10 cellular contexts compared by ENCODE assay signal in the genomic region with DNA sequence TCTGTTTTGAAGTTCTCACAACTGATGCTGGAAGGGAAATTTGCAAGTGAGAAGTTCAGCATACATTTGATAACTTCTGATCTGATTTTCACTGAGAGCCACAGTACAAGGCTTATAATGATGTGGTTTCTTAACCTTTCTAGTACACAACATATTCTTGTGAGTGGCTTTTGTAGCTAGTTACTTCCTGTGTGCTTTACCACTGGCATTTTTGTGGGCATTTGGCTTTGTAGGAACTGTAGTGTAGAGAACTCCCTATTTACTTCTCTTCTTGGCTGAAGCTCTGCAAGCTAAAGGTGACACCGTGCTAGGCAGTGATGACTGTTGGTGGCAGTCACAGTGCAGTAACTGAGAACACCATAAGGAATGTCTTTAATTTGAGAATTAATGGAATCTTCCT. TPM values are rescaled to one million over a fixed set of nuclear protein-coding genes. Genes with fewer than 3 reads are reported as not detected.
DNase-seq lines count a peak whose midpoint lies in the region; ATAC-seq and TF ChIP-seq lines count a peak whose summit lies in the region.
"Had no signal": no experiment of that assay in that cellular context is flagged by ENCODE, and none has a peak within 500 bp of the region (broad histone marks: within the 10 kb centered on the region; RNA-seq: fewer than 3 reads in every experiment).

No MANE protein-coding gene starts in this region.

- no peak for TF ChIP-seq CTCF in CD4-positive, alpha-beta T cell (IDR thresholded peaks at IDR 0.05)
- TF ChIP-seq CTCF in left lung (IDR thresholded peaks at IDR 0.05), result no peak

- H3K4me1 Mint-ChIP-seq in CD4-positive, alpha-beta T cell (ENCODE audit: low read depth), result peaks cover 80% of the 10 kb centered on the region

- ATAC-seq in CD4-positive, alpha-beta T cell (ENCODE audit: poor library complexity), result peak; percentile 73
- peak; percentile 51 for ATAC-seq in GM21360 (IDR thresholded peaks at IDR 0.05; ENCODE audit: unreplicated experiment)
- peak; percentile 56 for ATAC-seq in left lung
- ATAC-seq in HG02763 (IDR thresholded peaks at IDR 0.05; ENCODE audit: unreplicated experiment), result no peak
- no peak for ATAC-seq in GM19328 (IDR thresholded peaks at IDR 0.05; ENCODE audit: unreplicated experiment)
- ATAC-seq: WTC11 had no signal

- H3K27ac Mint-ChIP-seq in CD4-positive, alpha-beta T cell, result peak overlapping the region; percentile 69
- H3K27ac Mint-ChIP-seq: WTC11 had no signal

- no peaks in the 10 kb centered on the region for H3K36me3 ChIP-seq in left lung

- no peak for DNase-seq in CD4-positive, alpha-beta T cell
- DNase-seq in SK-MEL-5 (ENCODE audit: low read depth, low spot score), result peak; percentile 54
- DNase-seq in left lung, result no peak
- DNase-seq in GM03348 (ENCODE audit: low spot score), result no peak
- DNase-seq in cerebellum (ENCODE audit: low spot score), result no peak
- DNase-seq: DMS79 had no signal

- no peak overlapping the region for H3K27ac ChIP-seq in CD4-positive, alpha-beta T cell (ENCODE audit: low read depth, low read length)
- peak overlapping the region in 1 of 2 donors; percentile 20 for H3K27ac ChIP-seq in left lung

- no peak overlapping the region for H3K4me3 ChIP-seq in left lung

- H3K4me1 ChIP-seq in left lung, result peaks cover 5 to 60% of the 10 kb centered on the region in 2 donors

- CTCF ChIA-PET in CD4-positive, alpha-beta T cell (lab: Charles Lee), result interaction anchor here (0.7 to 1.7 kb wide), 3 partner anchors 10 to 36 kb away, joined by 3 to 6 read pairs (median 3); no protein-coding TSS in a partner anchor

- POLR2A ChIA-PET in CD4-positive, alpha-beta T cell (lab: Charles Lee), result interaction anchor here (0.8 to 2.7 kb wide), 4 partner anchors 10 to 1048 kb away, joined by 4 to 32 read pairs (median 4); a partner anchor contains a TSS

- in situ Hi-C loops in SK-MEL-5 (cut with HindIII; ENCODE audit: low pct_unique_long_range_greater_than_20kb, low sequenced_read_pairs), result no loop called here

- no peaks in the 10 kb centered on the region for H3K27me3 Mint-ChIP-seq in CD4-positive, alpha-beta T cell

- intact Hi-C loops in CD4-positive, alpha-beta T cell (cut with DNase I, micrococcal nuclease), result no loop called here
- intact Hi-C loops in left lung (cut with DNase I), result no loop called here

- no peaks in the 10 kb centered on the region for H3K9me3 ChIP-seq in CD4-positive, alpha-beta T cell (ENCODE audit: control insufficient read depth, low read length)
- no peaks in the 10 kb centered on the region for H3K9me3 ChIP-seq in left lung

- no peaks in the 10 kb centered on the region for H3K27me3 ChIP-seq in CD4-positive, alpha-beta T cell (ENCODE audit: control insufficient read depth, insufficient read depth, low read length)
- no peaks in the 10 kb centered on the region for H3K27me3 ChIP-seq in left lung

- H3K36me3 Mint-ChIP-seq in CD4-positive, alpha-beta T cell (ENCODE audit: low read depth), result peaks cover 7% of the 10 kb centered on the region
- H3K36me3 Mint-ChIP-seq: WTC11 had no signal

- peak overlapping the region; percentile 72 for H3K4me3 Mint-ChIP-seq in CD4-positive, alpha-beta T cell
- H3K4me3 Mint-ChIP-seq: WTC11 had no signal

- no peaks in the 10 kb centered on the region for H3K9me3 Mint-ChIP-seq in CD4-positive, alpha-beta T cell
- H3K9me3 Mint-ChIP-seq: WTC11 had no signal

RNA-seq across cellular contexts. Expression of a gene that starts 14.9 kb away (rescaled TPM):
- total RNA-seq in CD4-positive, alpha-beta T cell, result 100 to 1,000 TPM in 1 of 2 experiments, 10 to 100 TPM in 1; 97.0 to 100 TPM
- total RNA-seq in SK-MEL-5 (2014; rRNA removed; shearing (Covaris generic)), result 32.6 and 33.7 TPM in 2 replicates
- polyA plus RNA-seq in SK-MEL-5 (2015; cell fraction: cytosol; rRNA removed), result 12.0 and 18.2 TPM in 2 replicates
- polyA plus RNA-seq in SK-MEL-5 (2015; cell fraction: nucleus; rRNA removed), result 54.3 and 57.9 TPM in 2 replicates
- total RNA-seq in left lung (10 to 100 TPM; 40.9 to 41.3 TPM), cerebellum (114 TPM)

Comparison
In these comparisons a context has a peak if more than half of its experiments do, and no peak if none do; other contexts are left out.
1. ATAC-seq: peak in CD4-positive, alpha-beta T cell (single experiment), GM21360 (single experiment) and left lung (single experiment); none in HG02763 (single experiment) and GM19328 (single experiment).